Comparison of ENCODE assay signal across 8 cellular contexts in genomic region chr7:107213945-107214344, GRCh38.
"Had no signal": no experiment of that assay in that cellular context is flagged by ENCODE, and none has a peak within 500 bp of the region (broad histone marks: within the 10 kb centered on the region; RNA-seq: fewer than 3 reads in every experiment).

No MANE protein-coding gene starts in this region.

- H3K27ac ChIP-seq: HL-60 had no signal

- FAIRE-seq: H1, H54, HepG2 had no signal

- H2AFZ ChIP-seq: GM23338 had no signal

- H3K27me3 Mint-ChIP-seq: IgD-negative memory B cell had no signal

- H3K4me1 Mint-ChIP-seq: GM23338 had no signal

- DNase-seq: HCEC 1CT had no signal

- H3K4me2 ChIP-seq: GM23338 had no signal

- H3K4me3 Mint-ChIP-seq: GM23338, H9 had no signal

- H3K9me3 Mint-ChIP-seq: GM23338 had no signal

- H3K27ac Mint-ChIP-seq: GM23338, IgD-negative memory B cell had no signal

- H3K4me3 ChIP-seq: GM23338 had no signal
